1 cellular context compared by ENCODE assay signal in genomic region chr20:41180599-41181333, GRCh38.
TF ChIP-seq lines count a peak whose summit lies in the region.

No MANE protein-coding gene starts in this region.

TF ChIP-seq in H1, 55 proteins besides CTCF, POLR2A, EP300 and RAD21:
- TF ChIP-seq SIX5 (IDR thresholded peaks at IDR 0.05; ENCODE audit: low read depth, low read length): no peak
- TF ChIP-seq, protein P1, sequence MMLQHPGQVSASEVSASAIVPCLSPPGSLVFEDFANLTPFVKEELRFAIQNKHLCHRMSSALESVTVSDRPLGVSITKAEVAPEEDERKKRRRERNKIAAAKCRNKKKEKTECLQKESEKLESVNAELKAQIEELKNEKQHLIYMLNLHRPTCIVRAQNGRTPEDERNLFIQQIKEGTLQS (IDR thresholded peaks at IDR 0.05; ENCODE audit: insufficient read depth, low read depth, low read length): no peak
- no peak for TF ChIP-seq CEBPB (IDR thresholded peaks at IDR 0.05; ENCODE audit: low read depth, low read length)
- no peak for TF ChIP-seq YY1 (IDR thresholded peaks at IDR 0.05; ENCODE audit: low read depth, low read length)
- no peak for TF ChIP-seq BACH1 (IDR thresholded peaks at IDR 0.05; ENCODE audit: low read length)
- TF ChIP-seq SRF (IDR thresholded peaks at IDR 0.05; ENCODE audit: low read depth, low read length): no peak
- no peak for TF ChIP-seq HDAC2 (IDR thresholded peaks at IDR 0.05; ENCODE audit: borderline replicate concordance in 1 of 2, low read depth in 2 of 2, low read length in 2 of 2)
- TF ChIP-seq NANOG (IDR thresholded peaks at IDR 0.05; ENCODE audit: insufficient read depth, low read depth, low read length, poor library complexity, severe bottlenecking): no peak
- no peak for TF ChIP-seq SUZ12 (IDR thresholded peaks at IDR 0.05; ENCODE audit: low read length)
